In the genomic region with DNA sequence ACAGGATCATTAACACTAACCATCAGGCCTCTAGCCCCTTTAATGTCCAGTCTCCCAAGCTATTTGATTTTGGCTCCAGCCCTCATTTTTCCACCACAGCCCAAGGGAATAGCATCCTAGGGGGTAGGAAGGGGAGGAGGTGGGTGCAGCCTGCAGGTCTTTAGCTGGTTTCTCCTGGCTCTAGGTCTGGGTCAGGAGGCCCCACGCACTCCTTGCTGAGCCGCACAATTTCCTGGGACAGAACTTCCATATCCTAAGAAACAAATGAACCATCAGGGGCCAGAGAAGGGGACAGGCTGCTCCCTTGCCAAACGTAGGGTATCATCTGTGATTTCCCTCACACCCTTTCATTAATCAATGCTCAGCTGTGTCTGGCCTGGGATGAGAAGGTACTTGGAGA, we compare ENCODE assay signal across 20 cellular contexts. TPM values are rescaled to one million over a fixed set of nuclear protein-coding genes. Genes with fewer than 3 reads are reported as not detected.
A peak's percentile ranks its signal among the peaks of the same experiment; 100 is the strongest.
DNase-seq lines count a peak whose midpoint lies in the region; ATAC-seq and TF ChIP-seq lines count a peak whose summit lies in the region.
"Had no signal": no experiment of that assay in that cellular context is flagged by ENCODE, and none has a peak within 500 bp of the region (broad histone marks: within the 10 kb centered on the region; RNA-seq: fewer than 3 reads in every experiment).

No MANE protein-coding gene starts in this region.

- 78 to 92% (median 83%) methylated on average over 3 of the region's 3 CpGs; no CpG with 5 or more reads in 1 of the 5 donors for WGBS in spleen, 5 donors

- no peaks in the 10 kb centered on the region for H3K79me2 ChIP-seq in OCI-LY7 (ENCODE audit: insufficient read depth, low read depth, low read length)
- H3K79me2 ChIP-seq in osteoblast (ENCODE audit: insufficient read depth, low read length) = no peaks in the 10 kb centered on the region

- H3K9me3 ChIP-seq in OCI-LY7 (ENCODE audit: low read length) (no peaks in the 10 kb centered on the region), osteoblast (ENCODE audit: low read depth, low read length) (no peaks in the 10 kb centered on the region), spleen (no peaks in the 10 kb centered on the region)
- H3K9me3 ChIP-seq: BLaER1 treated with 17β-estradiol and CSF1 and Interleukin-3, amounts not matched to agents 10 nM and 100 nM; Caco-2 had no signal

- ATAC-seq in activated T-helper 17 cell treated with anti-CD3 and anti-CD28 coated beads, Interleukin-2, amount 50 U/mL, for 72 hours (replicated peaks) = no peak
- ATAC-seq: CD8-positive, alpha-beta T cell; GM12878 had no signal

- peaks cover 14% of the 10 kb centered on the region for H3K4me1 Mint-ChIP-seq in activated T-helper 17 cell treated with anti-CD3 and anti-CD28 coated beads, Interleukin-2, amount 50 U/mL, for 72 hours

- H3K36me3 ChIP-seq in OCI-LY7 (ENCODE audit: insufficient read depth, low read length) = peaks cover 34% of the 10 kb centered on the region
- peaks cover 8% of the 10 kb centered on the region for H3K36me3 ChIP-seq in osteoblast (ENCODE audit: insufficient read depth, low read length)
- peaks cover 0 to 57% (median 31%) of the 10 kb centered on the region in 6 donors for H3K36me3 ChIP-seq in spleen

- no peaks in the 10 kb centered on the region for H3K27me3 ChIP-seq in osteoblast (ENCODE audit: insufficient read depth, low read length)
- peaks cover 0 to 13% (median 0%) of the 10 kb centered on the region in 7 donors for H3K27me3 ChIP-seq in spleen (replicated peaks in 1 of 7)

- in situ Hi-C loops in G401 (cut with HindIII; ENCODE audit: low sequenced_read_pairs) = no loop called here

- H3K27ac ChIP-seq in OCI-LY7 (ENCODE audit: low read depth, low read length, poor library complexity, severe bottlenecking) = no peak overlapping the region
- H3K27ac ChIP-seq in osteoblast (ENCODE audit: low read depth, low read length) = no peak overlapping the region
- no peak overlapping the region for H3K27ac ChIP-seq in spleen
- H3K27ac ChIP-seq: BLaER1 treated with 17β-estradiol and CSF1 and Interleukin-3, amounts not matched to agents 10 nM and 100 nM; C4-2B had no signal

- POLR2A ChIA-PET in OCI-LY7 (lab: Charles Lee) = interaction anchor here (1.4 kb wide), 1 partner anchor 11 kb away, joined by 3 read pairs; no protein-coding TSS in a partner anchor

- TF ChIP-seq CTCF in OCI-LY7 (conservative IDR thresholded peaks at IDR 0.05; ENCODE audit: low read length) (no peak), osteoblast (IDR thresholded peaks at IDR 0.05; ENCODE audit: extremely low read depth, low read depth, low read length) (no peak), spleen (IDR thresholded peaks at IDR 0.05 in 8 of 11, conservative IDR thresholded peaks at IDR 0.05 in 3 of 11) (no peak)

- BruUV-seq in OCI-LY7 (replicated peaks; lab: Mats Ljungman, UMichigan) = TSS peak; percentile 59

- no peaks in the 10 kb centered on the region for H3K9me3 Mint-ChIP-seq in activated T-helper 17 cell treated with anti-CD3 and anti-CD28 coated beads, Interleukin-2, amount 50 U/mL, for 72 hours
- H3K9me3 Mint-ChIP-seq: CD4-positive, alpha-beta T cell; CD8-positive, alpha-beta T cell had no signal

- peak overlapping the region; percentile 69 for H3K27ac Mint-ChIP-seq in activated T-helper 17 cell treated with anti-CD3 and anti-CD28 coated beads, Interleukin-2, amount 50 U/mL, for 72 hours
- H3K27ac Mint-ChIP-seq: B cell; CD4-positive, alpha-beta T cell had no signal

- TF ChIP-seq POLR2A in spleen (IDR thresholded peaks at IDR 0.05) = no peak

- H3K4me3 ChIP-seq in OCI-LY7 (ENCODE audit: low read depth, low read length, poor library complexity, severe bottlenecking) = no peak overlapping the region
- no peak overlapping the region for H3K4me3 ChIP-seq in osteoblast (ENCODE audit: insufficient read depth, low read length)
- no peak overlapping the region for H3K4me3 ChIP-seq in spleen
- H3K4me3 ChIP-seq: BLaER1 treated with 17β-estradiol and CSF1 and Interleukin-3, amounts not matched to agents 10 nM and 100 nM; GM12878 had no signal

- H3K4me2 ChIP-seq in OCI-LY7 (ENCODE audit: low read length) = no peak overlapping the region
- no peak overlapping the region for H3K4me2 ChIP-seq in osteoblast (ENCODE audit: insufficient read depth, low read length)
- H3K4me2 ChIP-seq: BLaER1 treated with 17β-estradiol and CSF1 and Interleukin-3, amounts not matched to agents 10 nM and 100 nM had no signal

- H4K20me1 ChIP-seq in OCI-LY7 (ENCODE audit: insufficient read depth, low read length) (no peaks in the 10 kb centered on the region), osteoblast (ENCODE audit: insufficient read depth, low read length) (no peaks in the 10 kb centered on the region)

- no peaks in the 10 kb centered on the region for H3K9me2 ChIP-seq in OCI-LY7 (ENCODE audit: insufficient read depth, low read length)

- H2AFZ ChIP-seq in OCI-LY7 (ENCODE audit: low read length) (no peak overlapping the region), osteoblast (ENCODE audit: low read length) (no peak overlapping the region)

- H3K36me3 Mint-ChIP-seq in activated T-helper 17 cell treated with anti-CD3 and anti-CD28 coated beads, Interleukin-2, amount 50 U/mL, for 72 hours (ENCODE audit: low read depth) = peaks cover 51% of the 10 kb centered on the region

- H3K4me1 ChIP-seq in OCI-LY7 (ENCODE audit: insufficient read depth, low read length, poor library complexity, severe bottlenecking) (no peaks in the 10 kb centered on the region), osteoblast (ENCODE audit: insufficient read depth, low read length) (peaks cover 3% of the 10 kb centered on the region), spleen (peaks cover 0 to 17% (median 11%) of the 10 kb centered on the region in 6 donors)
- H3K4me1 ChIP-seq: Caco-2 had no signal

- no peaks in the 10 kb centered on the region for H3K27me3 Mint-ChIP-seq in activated T-helper 17 cell treated with anti-CD3 and anti-CD28 coated beads, Interleukin-2, amount 50 U/mL, for 72 hours
- H3K27me3 Mint-ChIP-seq: B cell; CD4-positive, alpha-beta T cell had no signal

- intact Hi-C loops in OCI-LY7 (cut with micrococcal nuclease; ENCODE audit: unreplicated experiment) (no loop called here), spleen (cut with DNase I; ENCODE audit: low total_unique reads) (no loop called here)

- no peak overlapping the region for H3K4me3 Mint-ChIP-seq in activated T-helper 17 cell treated with anti-CD3 and anti-CD28 coated beads, Interleukin-2, amount 50 U/mL, for 72 hours
- H3K4me3 Mint-ChIP-seq: B cell; CD4-positive, alpha-beta T cell; CD8-positive, alpha-beta T cell had no signal

- CTCF ChIA-PET in OCI-LY7 (lab: Charles Lee; ENCODE audit: unreplicated experiment) = interaction anchor here (0.5 to 0.6 kb wide), 2 partner anchors 28 to 160 kb away, joined by 3 to 7 read pairs; a partner anchor contains a TSS

- DNase-seq in OCI-LY7 (ENCODE audit: low spot score) (no peak), osteoblast (ENCODE audit: insufficient read length, low spot score, missing footprints) (peak; percentile 75), spleen (peak; percentile 53), G401 (ENCODE audit: low spot score) (no peak), HuH-7.5 (ENCODE audit: low spot score) (no peak), NCI-H187 (lab: John Stamatoyannopoulos, UW) (no peak), NCI-H1105 (lab: John Stamatoyannopoulos, UW) (no peak)
- DNase-seq: 8988T; AML-193; Caco-2; Calu3; CD4-positive, alpha-beta T cell; CD8-positive, alpha-beta T cell; DMS79 treated with DMSO at 0.1 percent for 48 hours; GDM1 had no signal

RNA-seq across cellular contexts. Expression of a gene that starts 2.4 kb away (rescaled TPM):
- total RNA-seq in OCI-LY7 (2014; rRNA removed; shearing (Covaris generic)) = 4.0 and 7.6 TPM in 2 replicates
- 8.8 and 13.6 TPM in 2 replicates for total RNA-seq in OCI-LY7 (2022)
- total RNA-seq in activated T-helper 17 cell treated with anti-CD3 and anti-CD28 coated beads, Interleukin-2, amount 50 U/mL, for 72 hours = 10 to 100 TPM in 1 of 2 donors, 1 to 10 TPM in 1; 7.2 to 16.8 TPM
- total RNA-seq in osteoblast = 0.29 and 0.36 TPM in 2 replicates
- total RNA-seq in spleen = 1 to 10 TPM; 1.5 to 3.7 (median 2.2) TPM
- 1 to 10 TPM; 1.5 to 2.3 (median 2.0) TPM for polyA plus RNA-seq in spleen
- total RNA-seq in G401 (2014; rRNA removed; shearing (Covaris generic)) = 0.37 and 0.44 TPM in 2 replicates

RNA-seq across cellular contexts. Expression of a gene that starts 16.6 kb away (rescaled TPM):
- total RNA-seq in OCI-LY7 (2014; rRNA removed; shearing (Covaris generic)) = 33.3 and 38.5 TPM in 2 replicates
- total RNA-seq in OCI-LY7 (2022) = 51.7 and 55.7 TPM in 2 replicates
- 100 to 1,000 TPM in 1 of 2 donors, 10 to 100 TPM in 1; 67.1 to 111 TPM for total RNA-seq in activated T-helper 17 cell treated with anti-CD3 and anti-CD28 coated beads, Interleukin-2, amount 50 U/mL, for 72 hours
- total RNA-seq in osteoblast = 31.2 and 33.7 TPM in 2 replicates
- 10 to 100 TPM; 47.2 to 65.8 (median 58.5) TPM for total RNA-seq in spleen
- 10 to 100 TPM; 29.6 to 53.2 (median 46.6) TPM for polyA plus RNA-seq in spleen
- total RNA-seq in G401 (2014; rRNA removed; shearing (Covaris generic)) = 70.5 and 75.2 TPM in 2 replicates

RNA-seq across cellular contexts. Expression of a gene that starts 28.0 kb away (rescaled TPM):
- total RNA-seq in OCI-LY7 (2014; rRNA removed; shearing (Covaris generic)) = 27.5 and 42.7 TPM in 2 replicates
- total RNA-seq in OCI-LY7 (2022) (95.9 and 98.3 TPM in 2 replicates), osteoblast (14.4 and 15.6 TPM in 2 replicates), spleen (10 to 100 TPM; 48.0 to 93.6 (median 72.6) TPM)
- total RNA-seq in activated T-helper 17 cell treated with anti-CD3 and anti-CD28 coated beads, Interleukin-2, amount 50 U/mL, for 72 hours = 100 to 1,000 TPM in 1 of 2 donors, 10 to 100 TPM in 1; 88.0 to 126 TPM
- 10 to 100 TPM; 20.0 to 42.2 (median 34.8) TPM for polyA plus RNA-seq in spleen
- 19.1 and 22.9 TPM in 2 replicates for total RNA-seq in G401 (2014; rRNA removed; shearing (Covaris generic))

RNA-seq across cellular contexts. Expression of a gene that starts 55.2 kb away (rescaled TPM):
- 41.7 and 60.3 TPM in 2 replicates for total RNA-seq in OCI-LY7 (2014; rRNA removed; shearing (Covaris generic))
- total RNA-seq in OCI-LY7 (2022) (146 and 148 TPM in 2 replicates), osteoblast (4.3 and 4.7 TPM in 2 replicates), spleen (100 to 1,000 TPM in 6 of 7 donors, 10 to 100 TPM in 1; 89.1 to 220 (median 159) TPM)
- total RNA-seq in activated T-helper 17 cell treated with anti-CD3 and anti-CD28 coated beads, Interleukin-2, amount 50 U/mL, for 72 hours = 100 to 1,000 TPM; 350 to 648 TPM
- 10 to 100 TPM; 54.2 to 86.6 (median 62.4) TPM for polyA plus RNA-seq in spleen
- 14.6 and 20.6 TPM in 2 replicates for total RNA-seq in G401 (2014; rRNA removed; shearing (Covaris generic))

Comparison
In these comparisons a context has a peak if more than half of its experiments do, and no peak if none do; other contexts are left out.
1. DNase-seq: peak in osteoblast (single experiment) and spleen (single experiment); none in OCI-LY7 (single experiment), G401 (single experiment), HuH-7.5 (single experiment), NCI-H187 (0 of 2) and NCI-H1105 (single experiment).